7 cellular contexts compared by ENCODE assay signal in the genomic region with DNA sequence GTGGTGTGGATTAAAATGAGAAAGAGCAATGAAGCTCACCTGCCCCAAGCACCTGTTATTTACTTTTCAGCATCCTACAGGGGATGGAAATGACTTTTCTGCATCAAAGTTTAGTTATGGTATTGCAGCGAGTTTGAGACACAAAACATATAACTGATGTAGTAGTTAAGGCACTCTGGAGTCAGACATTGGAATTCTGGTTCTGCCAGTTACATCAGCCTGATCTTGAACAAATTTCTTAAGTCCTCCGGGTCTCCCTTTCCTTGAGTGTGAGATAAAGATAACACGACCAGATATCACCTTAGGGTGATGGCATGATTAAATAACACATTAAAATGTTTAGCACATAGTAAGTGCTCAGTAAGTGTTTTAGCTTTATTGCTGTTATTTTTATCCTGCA.
"Had no signal": no experiment of that assay in that cellular context is flagged by ENCODE, and none has a peak within 500 bp of the region (broad histone marks: within the 10 kb centered on the region; RNA-seq: fewer than 3 reads in every experiment).

No MANE protein-coding gene starts in this region.

- DNase-seq: H9, HCEC 1CT, KBM-7 had no signal

- H3K27ac Mint-ChIP-seq: GM23338, H9, IgD-negative memory B cell had no signal

- H3K4me2 ChIP-seq: GM23338 had no signal

- ATAC-seq: GM23338, HepG2 had no signal

- H3K4me3 ChIP-seq: GM23338 had no signal

- H3K4me1 Mint-ChIP-seq: IgD-negative memory B cell had no signal

- H3K27me3 Mint-ChIP-seq: IgD-negative memory B cell had no signal

- H3K27ac ChIP-seq: HL-60 had no signal

- H2AFZ ChIP-seq: GM23338 had no signal

- H3K9me3 Mint-ChIP-seq: GM23338, H9, IgD-negative memory B cell had no signal

- H3K4me3 Mint-ChIP-seq: GM23338, H9, IgD-negative memory B cell had no signal
